Comparison of ENCODE assay signal across 8 cellular contexts in the genomic region with DNA sequence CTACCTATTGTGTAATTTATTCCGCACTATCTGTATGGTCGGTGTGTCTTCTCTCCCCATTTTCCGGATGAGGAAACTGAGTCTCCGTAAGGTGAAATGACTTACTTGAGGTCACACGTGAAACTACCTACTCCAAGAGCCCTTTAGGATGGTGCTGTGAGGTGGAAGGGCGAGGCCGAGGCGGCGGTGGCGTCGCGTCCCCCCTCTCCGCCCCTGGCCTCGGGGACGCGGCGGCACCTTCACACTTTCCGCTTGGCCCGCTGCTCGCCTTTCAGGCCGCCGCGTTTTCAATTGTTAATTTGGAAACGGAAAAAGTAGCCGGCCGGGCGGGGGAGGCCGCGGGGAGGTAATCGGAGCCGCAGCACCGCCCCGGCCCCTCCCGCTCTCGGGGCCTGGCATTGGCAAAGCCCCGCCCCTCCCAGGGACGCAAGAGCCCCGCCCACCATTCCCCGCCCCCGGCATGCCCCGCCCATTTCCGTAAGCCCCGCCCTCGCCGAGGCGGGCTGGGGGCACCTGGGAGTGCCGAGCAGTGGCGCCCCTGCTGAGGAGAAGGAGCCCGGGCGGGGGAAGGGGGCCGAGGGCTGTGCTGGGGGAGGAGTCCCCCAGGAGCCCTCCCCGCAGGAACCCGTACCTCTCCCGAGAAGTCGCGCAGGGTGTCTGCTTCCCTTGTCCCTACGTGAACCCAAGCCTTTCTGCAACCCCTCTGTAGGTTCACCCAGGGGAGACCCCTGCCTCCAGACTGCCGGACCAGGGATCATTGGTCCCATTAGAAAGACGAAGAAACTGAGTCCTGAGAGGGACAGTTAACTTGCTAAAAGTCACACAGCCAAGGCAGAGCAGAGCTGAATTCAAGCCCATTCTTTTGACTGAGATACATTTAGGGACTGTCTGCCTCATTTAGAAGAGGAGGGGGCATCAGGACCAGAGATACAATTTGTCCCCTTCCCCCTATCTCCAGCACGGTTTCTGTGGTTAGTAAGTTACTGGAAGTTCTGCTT. TPM values are rescaled to one million over a fixed set of nuclear protein-coding genes. Genes with fewer than 3 reads are reported as not detected.
DNase-seq lines count a peak whose midpoint lies in the region; ATAC-seq, FAIRE-seq and TF ChIP-seq lines count a peak whose summit lies in the region.

No MANE protein-coding gene starts in this region.

- peak overlapping the region; percentile 28; the same call in 1 of the 2 replicates for H3K9ac ChIP-seq in KMS-11
- no peak overlapping the region for H3K9ac ChIP-seq in GM12878 (ENCODE audit: control insufficient read depth, insufficient read depth, low read length)

- RAD21 ChIA-PET in GM12878 (lab: Charles Lee; ENCODE audit: unreplicated experiment): no interaction called here

- H3K27ac ChIP-seq in KMS-11 (no peak overlapping the region), GM12878 (ENCODE audit: control insufficient read depth, insufficient read depth) (no peak overlapping the region), skin epidermis (peak overlapping the region in 13 of 21 experiments; percentile 7 to 67 (median 41))

- no TSS peak for BruUV-seq in GM12878 (replicated peaks; lab: Mats Ljungman, UMichigan)

- in situ Hi-C loops in GM12878 (cut with MboI): no loop called here

- H3K9me3 ChIP-seq in GM12878 (replicated peaks; ENCODE audit: control insufficient read depth, insufficient read depth, low read length) (no peaks in the 10 kb centered on the region), iPS-18c (ENCODE audit: control insufficient read depth, insufficient read depth, low read length) (no peaks in the 10 kb centered on the region)

- FAIRE-seq in GM12878 (lab: Jason Lieb, UNC): no peak

- DNase-seq in SHP77 (lab: John Stamatoyannopoulos, UW) (peak; percentile 42 to 64), SHP77 treated with DMSO at 0.1 percent for 48 hours (lab: John Stamatoyannopoulos, UW) (no peak), T1000 (lab: John Stamatoyannopoulos, UW) (peak; percentile 25), GM12878 (ENCODE audit: low read depth, low spot score) (no peak)

- whole genome bisulfite sequencing in GM12878 (ENCODE audit: insufficient coverage, insufficient replicate concordance, low lambda C conversion rate, missing lambda C conversion rate): 14% methylated on average over 35 of the region's 60 CpGs

- intact Hi-C loops in GM12878 (cut with micrococcal nuclease; ENCODE audit: unreplicated experiment): no loop called here

- POLR2A ChIA-PET in GM12878 (lab: Charles Lee): interaction anchor here (1.1 kb wide), 1 partner anchor 91 kb away, joined by 3 read pairs; no protein-coding TSS in a partner anchor

- H3K4me2 ChIP-seq in KMS-11: peak overlapping the region; percentile 68
- H3K4me2 ChIP-seq in GM12878 (ENCODE audit: control insufficient read depth, insufficient read depth): peak overlapping the region; percentile 85

- H4K20me1 ChIP-seq in KMS-11 (ENCODE audit: insufficient read depth): no peaks in the 10 kb centered on the region
- no peaks in the 10 kb centered on the region for H4K20me1 ChIP-seq in GM12878 (ENCODE audit: control insufficient read depth, insufficient read depth)

- SMC1A ChIA-PET in GM12878 (lab: Charles Lee; ENCODE audit: uncharacterized antibody, unreplicated experiment): interaction anchor here (0.5 to 1.5 kb wide), 2 partner anchors 28 to 44 kb away, joined by 3 read pairs; no protein-coding TSS in a partner anchor

- no peaks in the 10 kb centered on the region for H3K79me2 ChIP-seq in KMS-11 (ENCODE audit: insufficient read depth, low read depth)
- H3K79me2 ChIP-seq in GM12878 (ENCODE audit: control insufficient read depth, insufficient read depth, low read length): no peaks in the 10 kb centered on the region

- no peaks in the 10 kb centered on the region for H3K27me3 ChIP-seq in KMS-11 (ENCODE audit: insufficient read depth, low read depth)
- no peaks in the 10 kb centered on the region for H3K27me3 ChIP-seq in GM12878 (replicated peaks in 1 of 2; ENCODE audit: control insufficient read depth in 2 of 2, insufficient read depth in 2 of 2, low read length in 1 of 2)

- TF ChIP-seq RAD21 in GM12878 (IDR thresholded peaks at IDR 0.05; ENCODE audit: insufficient read depth, low read depth, low read length): no peak

- CTCF ChIA-PET in GM12878 (lab: Yijun Ruan, JAX): interaction anchor here (1.0 to 2.5 kb wide), 2 partner anchors 28 to 48 kb away, joined by 5 to 12 read pairs; no protein-coding TSS in a partner anchor

- TF ChIP-seq EP300 in GM12878 (IDR thresholded peaks at IDR 0.05; ENCODE audit: borderline replicate concordance in 1 of 2, control insufficient read depth in 1 of 2, low read depth in 2 of 2, low read length in 2 of 2): no peak

- H3K4me3 ChIP-seq in KMS-11 (IDR thresholded peaks at IDR 0.05; ENCODE audit: insufficient read depth, low read depth, low read length) (no peak overlapping the region), GM12878 (peak overlapping the region; percentile 61), iPS-18c (ENCODE audit: insufficient read depth, low read depth, low read length) (peak overlapping the region; percentile 43), skin epidermis (peak overlapping the region; percentile 16 to 44 (median 31))

- ATAC-seq in GM12878: peak; percentile 95
- no peak for ATAC-seq in GM21526 (IDR thresholded peaks at IDR 0.05; ENCODE audit: low FRiP score, unreplicated experiment)

- H3K4me1 ChIP-seq in KMS-11 (ENCODE audit: low read depth, poor library complexity, severe bottlenecking) (peaks cover 24% of the 10 kb centered on the region), GM12878 (ENCODE audit: control insufficient read depth, insufficient read depth, low read length) (peaks cover 28% of the 10 kb centered on the region)

- H2AFZ ChIP-seq in KMS-11 (ENCODE audit: low read depth): peak overlapping the region; percentile 81
- peak overlapping the region; percentile 64 for H2AFZ ChIP-seq in GM12878 (ENCODE audit: control insufficient read depth, low read depth, low read length)

- no peak for TF ChIP-seq POLR2A in GM12878 (IDR thresholded peaks at IDR 0.05; ENCODE audit: low read depth, low read length)

- no peaks in the 10 kb centered on the region for H3K36me3 ChIP-seq in KMS-11 (ENCODE audit: insufficient read depth)
- no peaks in the 10 kb centered on the region for H3K36me3 ChIP-seq in GM12878 (ENCODE audit: control insufficient read depth in 2 of 2, insufficient read depth in 2 of 2, low read length in 1 of 2)

- no peak for TF ChIP-seq CTCF in KMS-11 (conservative IDR thresholded peaks at IDR 0.05; ENCODE audit: low read depth, low read length)
- TF ChIP-seq CTCF in GM12878 (IDR thresholded peaks at IDR 0.05 in 2 of 3, conservative IDR thresholded peaks at IDR 0.05 in 1 of 3; ENCODE audit: control insufficient read depth in 2 of 3, extremely low read depth in 1 of 3, insufficient read depth in 1 of 3, low read depth in 3 of 3, low read length in 3 of 3): no peak

RNA-seq across cellular contexts. Expression of a gene that starts 18.8 kb away (rescaled TPM):
- 6.3 and 8.8 TPM in 2 replicates for total RNA-seq in GM12878 (2013; cell fraction: nucleolus; rRNA removed)
- total RNA-seq in GM12878 (2014; rRNA removed): under 0.01 and 0.11 TPM in 2 replicates
- 0.04 and 0.05 TPM in 2 replicates for total RNA-seq in GM12878 (2014; rRNA removed; fragmentation: Illumina TruSeq; extraction: Trizol)
- 0.18 and 0.21 TPM in 2 replicates for total RNA-seq in GM12878 (2021)
- 0.17 TPM for polyA plus RNA-seq in GM12878 (2011; ENCODE audit: low read depth)
- polyA plus RNA-seq in GM12878 (2011; rRNA removed): 0.03 and 0.04 TPM in 2 replicates
- polyA plus RNA-seq in GM12878 (2011; cell fraction: cytosol; rRNA removed): 0.03 and 0.08 TPM in 2 replicates
- 0.43 and 0.51 TPM in 2 replicates for polyA plus RNA-seq in GM12878 (2011; cell fraction: nucleus; rRNA removed)
- polyA plus RNA-seq in GM12878 (2012): 0.28 and 0.51 TPM in 2 replicates
- 0.08 and 0.13 TPM in 2 replicates for polyA plus RNA-seq in GM12878 (2014; fragmentation: Illumina TruSeq; extraction: Trizol)
- polyA plus RNA-seq in GM12878 (2014; fragmentation: Nextera tagmentation; extraction: Ambion mirVana): not detected
- 0.10 and 0.30 TPM in 2 replicates for polyA plus RNA-seq in GM12878 (2014; rRNA removed)
- polyA plus RNA-seq in GM12878 (2016; fragmentation: Nextera tagmentation; extraction: Ambion mirVana): under 1 TPM; 0.05 to 0.07 TPM
- polyA minus RNA-seq in GM12878 (2011; rRNA and poly(A)+ RNA removed): 0.05 TPM in 1 of 2 replicates, not detected in the other
- polyA minus RNA-seq in GM12878 (2011; cell fraction: cytosol; rRNA and poly(A)+ RNA removed): not detected in 2 replicates
- polyA minus RNA-seq in GM12878 (2011; cell fraction: nucleus; rRNA and poly(A)+ RNA removed): 0.12 and 0.19 TPM in 2 replicates

RNA-seq across cellular contexts. Expression of a gene that starts 59.8 kb away (rescaled TPM):
- total RNA-seq in GM12878 (2013; cell fraction: nucleolus; rRNA removed): not detected in 2 replicates
- total RNA-seq in GM12878 (2014; rRNA removed) (0.11 and 0.28 TPM in 2 replicates), GM12878 (2014; rRNA removed; fragmentation: Illumina TruSeq; extraction: Trizol) (0.13 TPM in 1 of 2 replicates, not detected in the other), GM12878 (2021) (0.56 and 0.64 TPM in 2 replicates)
- not detected for polyA plus RNA-seq in GM12878 (2011; ENCODE audit: low read depth)
- polyA plus RNA-seq in GM12878 (2011; rRNA removed) (not detected in 2 replicates), GM12878 (2014; fragmentation: Illumina TruSeq; extraction: Trizol) (not detected in 2 replicates), GM12878 (2014; fragmentation: Nextera tagmentation; extraction: Ambion mirVana) (not detected), GM12878 (2014; rRNA removed) (0.24 and 0.52 TPM in 2 replicates), GM12878 (2016; fragmentation: Nextera tagmentation; extraction: Ambion mirVana) (not detected)
- not detected in 2 replicates for polyA plus RNA-seq in GM12878 (2011; cell fraction: cytosol; rRNA removed)
- polyA plus RNA-seq in GM12878 (2011; cell fraction: nucleus; rRNA removed): 0.09 TPM in 1 of 2 replicates, not detected in the other
- 0.11 and 0.12 TPM in 2 replicates for polyA plus RNA-seq in GM12878 (2012)
- not detected in 2 replicates for polyA minus RNA-seq in GM12878 (2011; rRNA and poly(A)+ RNA removed)
- polyA minus RNA-seq in GM12878 (2011; cell fraction: cytosol; rRNA and poly(A)+ RNA removed): 1.5 TPM in 1 of 2 replicates, not detected in the other
- polyA minus RNA-seq in GM12878 (2011; cell fraction: nucleus; rRNA and poly(A)+ RNA removed): 0.24 TPM in 1 of 2 replicates, not detected in the other

Comparison
In these comparisons a context has a peak if more than half of its experiments do, and no peak if none do; other contexts are left out.
1. DNase-seq: peak in SHP77 (2 of 2) and T1000 (single experiment); none in SHP77 treated with DMSO at 0.1 percent for 48 hours (single experiment) and GM12878 (single experiment).
2. H3K27ac ChIP-seq: peak in skin epidermis (13 of 21); none in KMS-11 (single experiment) and GM12878 (single experiment).